In genomic region chr13:33723365-33723764, GRCh38 we compare ENCODE assay signal across 9 cellular contexts.
DNase-seq lines count a peak whose midpoint lies in the region; ATAC-seq lines count a peak whose summit lies in the region.
"Had no signal": no experiment of that assay in that cellular context is flagged by ENCODE, and none has a peak within 500 bp of the region (broad histone marks: within the 10 kb centered on the region; RNA-seq: fewer than 3 reads in every experiment).

No MANE protein-coding gene starts in this region.

- no peaks in the 10 kb centered on the region for H3K9me3 Mint-ChIP-seq in stimulated activated naive CD8-positive, alpha-beta T cell treated with anti-CD3 and anti-CD28 coated beads, Interleukin-15, Interleukin-2, amounts not matched to agents 100 ng/mL and 50 ng/mL, for 24 hours
- no peaks in the 10 kb centered on the region for H3K9me3 Mint-ChIP-seq in activated CD8-positive, alpha-beta T cell treated with anti-CD3 and anti-CD28 coated beads, Interleukin-2, amount 10 ng/mL, durations not matched to agents 7 days and 5 days (ENCODE audit: insufficient read depth)
- no peaks in the 10 kb centered on the region for H3K9me3 Mint-ChIP-seq in activated CD4-positive, alpha-beta T cell treated with anti-CD3 and anti-CD28 coated beads, Interleukin-2, amount 10 ng/mL, durations not matched to agents 7 days and 5 days
- H3K9me3 Mint-ChIP-seq: memory B cell had no signal

- no peak for ATAC-seq in stimulated activated naive CD8-positive, alpha-beta T cell treated with anti-CD3 and anti-CD28 coated beads, Interleukin-15, Interleukin-2, amounts not matched to agents 100 U/mL and 50 U/mL, for 24 hours
- no peak for ATAC-seq in activated CD8-positive, alpha-beta T cell treated with anti-CD3 and anti-CD28 coated beads, Interleukin-2, amount 10 ng/mL, durations not matched to agents 7 days and 5 days
- peak; percentile 65 for ATAC-seq in left lobe of liver

- POLR2A ChIA-PET in activated CD8-positive, alpha-beta T cell treated with anti-CD3 and anti-CD28 coated beads, Interleukin-2, amount 10 ng/mL, durations not matched to agents 7 days and 5 days (lab: Charles Lee), result interaction anchor here (0.6 to 2.5 kb wide), 3 partner anchors 25 to 180 kb away, joined by 3 to 11 read pairs (median 3); no protein-coding TSS in a partner anchor
- POLR2A ChIA-PET in activated CD4-positive, alpha-beta T cell treated with anti-CD3 and anti-CD28 coated beads, Interleukin-2, amount 10 ng/mL, durations not matched to agents 7 days and 5 days (lab: Charles Lee), result no interaction called here

- DNase-seq in stimulated activated naive CD8-positive, alpha-beta T cell treated with anti-CD3 and anti-CD28 coated beads, Interleukin-15, Interleukin-2, amounts not matched to agents 100 U/mL and 50 U/mL, for 24 hours, result no peak
- DNase-seq in activated CD8-positive, alpha-beta T cell treated with anti-CD3 and anti-CD28 coated beads, Interleukin-2, amount 10 ng/mL, durations not matched to agents 7 days and 5 days, result no peak
- DNase-seq in left lobe of liver (ENCODE audit: low spot score), result no peak
- DNase-seq in NCI-H524 treated with DMSO at 0.1 percent for 48 hours (lab: John Stamatoyannopoulos, UW), result no peak
- DNase-seq in stimulated activated CD4-positive, alpha-beta T cell treated with anti-CD3 and anti-CD28 coated beads, Interleukin-15, amount 100 ng/mL, for 24 hours, result no peak
- no peak for DNase-seq in pons (ENCODE audit: low spot score)
- no peak for DNase-seq in activated CD4-positive, alpha-beta T cell treated with anti-CD3 and anti-CD28 coated beads, Interleukin-2, amount 10 ng/mL, durations not matched to agents 7 days and 5 days

- H3K36me3 Mint-ChIP-seq in stimulated activated naive CD8-positive, alpha-beta T cell treated with anti-CD3 and anti-CD28 coated beads, Interleukin-15, Interleukin-2, amounts not matched to agents 100 ng/mL and 50 ng/mL, for 24 hours (ENCODE audit: low read depth), result no peaks in the 10 kb centered on the region
- no peaks in the 10 kb centered on the region for H3K36me3 Mint-ChIP-seq in activated CD8-positive, alpha-beta T cell treated with anti-CD3 and anti-CD28 coated beads, Interleukin-2, amount 10 ng/mL, durations not matched to agents 7 days and 5 days (ENCODE audit: low read depth)
- H3K36me3 Mint-ChIP-seq in activated CD4-positive, alpha-beta T cell treated with anti-CD3 and anti-CD28 coated beads, Interleukin-2, amount 10 ng/mL, durations not matched to agents 7 days and 5 days (ENCODE audit: low read depth), result no peaks in the 10 kb centered on the region
- H3K36me3 Mint-ChIP-seq: memory B cell had no signal

- H3K4me1 Mint-ChIP-seq in stimulated activated naive CD8-positive, alpha-beta T cell treated with anti-CD3 and anti-CD28 coated beads, Interleukin-15, Interleukin-2, amounts not matched to agents 100 ng/mL and 50 ng/mL, for 24 hours (ENCODE audit: low read depth), result peaks cover 28% of the 10 kb centered on the region
- H3K4me1 Mint-ChIP-seq in activated CD8-positive, alpha-beta T cell treated with anti-CD3 and anti-CD28 coated beads, Interleukin-2, amount 10 ng/mL, durations not matched to agents 7 days and 5 days (ENCODE audit: low read depth), result peaks cover 12% of the 10 kb centered on the region
- H3K4me1 Mint-ChIP-seq in activated CD4-positive, alpha-beta T cell treated with anti-CD3 and anti-CD28 coated beads, Interleukin-2, amount 10 ng/mL, durations not matched to agents 7 days and 5 days, result peaks cover 16% of the 10 kb centered on the region

- H3K27me3 Mint-ChIP-seq in stimulated activated naive CD8-positive, alpha-beta T cell treated with anti-CD3 and anti-CD28 coated beads, Interleukin-15, Interleukin-2, amounts not matched to agents 100 ng/mL and 50 ng/mL, for 24 hours, result no peaks in the 10 kb centered on the region
- H3K27me3 Mint-ChIP-seq in activated CD8-positive, alpha-beta T cell treated with anti-CD3 and anti-CD28 coated beads, Interleukin-2, amount 10 ng/mL, durations not matched to agents 7 days and 5 days (ENCODE audit: low read depth), result no peaks in the 10 kb centered on the region
- no peaks in the 10 kb centered on the region for H3K27me3 Mint-ChIP-seq in activated CD4-positive, alpha-beta T cell treated with anti-CD3 and anti-CD28 coated beads, Interleukin-2, amount 10 ng/mL, durations not matched to agents 7 days and 5 days

- no peak overlapping the region for H3K4me3 Mint-ChIP-seq in stimulated activated naive CD8-positive, alpha-beta T cell treated with anti-CD3 and anti-CD28 coated beads, Interleukin-15, Interleukin-2, amounts not matched to agents 100 ng/mL and 50 ng/mL, for 24 hours
- peak overlapping the region; percentile 18 for H3K4me3 Mint-ChIP-seq in activated CD8-positive, alpha-beta T cell treated with anti-CD3 and anti-CD28 coated beads, Interleukin-2, amount 10 ng/mL, durations not matched to agents 7 days and 5 days
- H3K4me3 Mint-ChIP-seq in activated CD4-positive, alpha-beta T cell treated with anti-CD3 and anti-CD28 coated beads, Interleukin-2, amount 10 ng/mL, durations not matched to agents 7 days and 5 days, result no peak overlapping the region
- H3K4me3 Mint-ChIP-seq: memory B cell had no signal

- peak overlapping the region; percentile 76 for H3K27ac Mint-ChIP-seq in stimulated activated naive CD8-positive, alpha-beta T cell treated with anti-CD3 and anti-CD28 coated beads, Interleukin-15, Interleukin-2, amounts not matched to agents 100 ng/mL and 50 ng/mL, for 24 hours
- no peak overlapping the region for H3K27ac Mint-ChIP-seq in activated CD8-positive, alpha-beta T cell treated with anti-CD3 and anti-CD28 coated beads, Interleukin-2, amount 10 ng/mL, durations not matched to agents 7 days and 5 days
- H3K27ac Mint-ChIP-seq in activated CD4-positive, alpha-beta T cell treated with anti-CD3 and anti-CD28 coated beads, Interleukin-2, amount 10 ng/mL, durations not matched to agents 7 days and 5 days, result no peak overlapping the region
- H3K27ac Mint-ChIP-seq: memory B cell had no signal

- CTCF ChIA-PET in activated CD8-positive, alpha-beta T cell treated with anti-CD3 and anti-CD28 coated beads, Interleukin-2, amount 10 ng/mL, durations not matched to agents 7 days and 5 days (lab: Charles Lee), result interaction anchor here (0.9 to 4.9 kb wide), 11 partner anchors 10 to 494 kb away, joined by 3 to 45 read pairs (median 4); no protein-coding TSS in a partner anchor
- CTCF ChIA-PET in activated CD4-positive, alpha-beta T cell treated with anti-CD3 and anti-CD28 coated beads, Interleukin-2, amount 10 ng/mL, durations not matched to agents 7 days and 5 days (lab: Charles Lee), result interaction anchor here (0.8 to 2.2 kb wide), 4 partner anchors 10 to 180 kb away, joined by 4 to 13 read pairs (median 6); no protein-coding TSS in a partner anchor
